Comparison of ENCODE assay signal across 8 cellular contexts in the genomic region with DNA sequence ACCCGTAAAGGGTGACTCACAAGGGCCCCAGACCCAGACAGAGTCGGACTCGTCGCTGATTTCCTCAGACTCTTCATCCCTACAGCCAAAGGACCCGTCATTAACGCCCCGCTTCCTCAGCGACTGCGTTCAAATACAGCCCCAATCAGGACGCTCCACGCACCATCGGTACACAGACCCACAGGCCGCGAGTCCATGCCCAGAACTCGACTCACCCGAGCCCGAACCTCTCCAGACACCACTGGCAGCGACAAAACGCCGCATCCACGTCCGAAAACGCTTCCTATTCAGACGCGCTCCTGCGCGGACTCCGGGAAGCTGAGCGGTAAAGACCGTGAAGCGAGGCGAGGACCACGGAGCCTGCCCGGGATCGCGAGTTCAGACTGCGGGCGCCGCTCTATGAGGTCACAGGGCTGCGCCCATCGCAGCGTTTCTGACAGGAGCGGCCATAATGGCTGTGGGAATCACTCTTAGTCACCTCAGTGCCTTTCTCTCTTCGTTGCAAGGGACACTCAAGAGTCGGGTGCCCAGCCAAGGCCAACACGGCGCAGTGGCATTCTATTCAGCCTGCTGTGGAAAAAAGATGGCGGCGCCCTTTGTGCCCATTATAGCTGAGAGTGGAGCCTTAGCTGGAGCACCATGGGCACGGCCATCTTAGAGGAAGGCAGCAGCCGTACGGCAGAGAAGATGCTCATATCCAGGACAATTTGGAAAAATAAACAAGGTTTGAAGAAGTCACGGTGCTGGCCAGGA.
A peak's percentile ranks its signal among the peaks of the same experiment; 100 is the strongest.
DNase-seq lines count a peak whose midpoint lies in the region; ATAC-seq lines count a peak whose summit lies in the region.

A gene (minus strand): TSS at position 353 of the 753 bp plus-strand sequence. CDS start 2,634 bp downstream, outside the sequence.

- in situ Hi-C loops in ACHN (cut with HindIII; ENCODE audit: low pct_ligation_motif_present, low pct_unique_long_range_greater_than_20kb, low sequenced_read_pairs), result no loop called here

- peak; percentile 82 for DNase-seq in ACHN
- peak; percentile 86 for DNase-seq in NCI-H2196 (lab: John Stamatoyannopoulos, UW; ENCODE audit: unreplicated experiment)
- peak; percentile 72 for DNase-seq in activated CD4-positive, CD25-positive, alpha-beta regulatory T cell treated with anti-CD3 and anti-CD28 coated beads, Interleukin-2, amount 50 U/mL, for 16 hours (ENCODE audit: low read depth, low spot score)
- peak in 60 of 61 donors; percentile 38 to 97 (median 86) for DNase-seq in caudate nucleus (lab: John Stamatoyannopoulos, UW)
- DNase-seq in inferior parietal cortex (ENCODE audit: extremely low spot score), result peak; percentile 88
- peak; percentile 64 for DNase-seq in smooth muscle cell of the brain vasculature (ENCODE audit: low read depth, low spot score)

- ATAC-seq in GM18867 (IDR thresholded peaks at IDR 0.05; ENCODE audit: unreplicated experiment) (peak; percentile 93), HG03097 (IDR thresholded peaks at IDR 0.05; ENCODE audit: low FRiP score, unreplicated experiment) (peak; percentile 85)

- peak within 1 kb of the TSS; percentile 94 for H3K27ac ChIP-seq in caudate nucleus (ENCODE audit: low read depth, low read length)

Comparison
In these comparisons a context has a peak if more than half of its experiments do, and no peak if none do; other contexts are left out.
1. Peak in every context shown above with its lines: DNase-seq, ATAC-seq and H3K27ac ChIP-seq.